Comparison of ENCODE assay signal across 1 cellular context in genomic region chr10:124676416-124677062, GRCh38.
TF ChIP-seq lines count a peak whose summit lies in the region.

No MANE protein-coding gene starts in this region.

TF ChIP-seq in GM23338, 12 proteins besides CTCF, POLR2A, EP300 and RAD21 (continued from another document):
- no peak for TF ChIP-seq ZNF462 (CRISPR knock-in tag; IDR thresholded peaks at IDR 0.05)
- no peak for TF ChIP-seq STAT1 (IDR thresholded peaks at IDR 0.05; ENCODE audit: unreplicated experiment)
- no peak for TF ChIP-seq ZNF114 (CRISPR knock-in tag; IDR thresholded peaks at IDR 0.05)
- TF ChIP-seq ZNF331 (CRISPR knock-in tag; IDR thresholded peaks at IDR 0.05; ENCODE audit: low read depth) = no peak
- TF ChIP-seq EZH2 (IDR thresholded peaks at IDR 0.05; ENCODE audit: low read depth, unreplicated experiment) = no peak
- no peak for TF ChIP-seq POLR2AphosphoS5 (IDR thresholded peaks at IDR 0.05; ENCODE audit: low read depth)
- TF ChIP-seq CREB1 (CRISPR knock-in tag; IDR thresholded peaks at IDR 0.05; ENCODE audit: low read depth) = no peak
- no peak for TF ChIP-seq NANOG (IDR thresholded peaks at IDR 0.05; ENCODE audit: borderline replicate concordance)
